Comparison of ENCODE assay signal across 6 cellular contexts in the genomic region with DNA sequence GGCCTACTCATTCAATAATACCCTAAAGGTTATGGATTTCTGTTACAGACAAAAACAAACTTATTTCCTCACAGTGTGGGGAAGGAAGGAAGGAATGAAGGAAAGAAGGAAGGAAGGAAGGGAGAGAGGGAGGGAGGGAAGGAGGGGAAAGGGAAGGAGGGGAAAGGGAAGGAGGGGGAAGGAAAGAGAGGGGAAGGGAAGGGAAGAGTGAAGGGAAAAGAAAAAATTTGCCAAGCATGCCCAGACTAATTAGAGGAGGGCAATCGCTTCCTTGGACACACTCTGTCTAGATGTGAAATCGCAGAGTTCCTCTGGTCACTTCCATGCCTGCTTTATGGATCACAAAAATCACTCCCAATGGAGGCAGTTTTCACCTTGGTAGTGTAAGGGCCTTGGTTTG.
"Had no signal": no experiment of that assay in that cellular context is flagged by ENCODE, and none has a peak within 500 bp of the region (broad histone marks: within the 10 kb centered on the region; RNA-seq: fewer than 3 reads in every experiment).

No MANE protein-coding gene starts in this region.

- H3K27ac ChIP-seq: HL-60 had no signal

- H3K4me3 ChIP-seq: K562 had no signal

- H3K27me3 Mint-ChIP-seq: IgD-negative memory B cell had no signal

- H3K4me3 Mint-ChIP-seq: IgD-negative memory B cell had no signal

- ATAC-seq: K562 had no signal

- H3K36me3 Mint-ChIP-seq: IgD-negative memory B cell had no signal

- H3K27ac Mint-ChIP-seq: IgD-negative memory B cell had no signal

- DNase-seq: IMR-90, KBM-7 had no signal

- FAIRE-seq: HTR-8/SVneo, K562 had no signal

- H3K4me1 Mint-ChIP-seq: IgD-negative memory B cell had no signal
